ENCODE assay signal across 24 cellular contexts in the genomic region with DNA sequence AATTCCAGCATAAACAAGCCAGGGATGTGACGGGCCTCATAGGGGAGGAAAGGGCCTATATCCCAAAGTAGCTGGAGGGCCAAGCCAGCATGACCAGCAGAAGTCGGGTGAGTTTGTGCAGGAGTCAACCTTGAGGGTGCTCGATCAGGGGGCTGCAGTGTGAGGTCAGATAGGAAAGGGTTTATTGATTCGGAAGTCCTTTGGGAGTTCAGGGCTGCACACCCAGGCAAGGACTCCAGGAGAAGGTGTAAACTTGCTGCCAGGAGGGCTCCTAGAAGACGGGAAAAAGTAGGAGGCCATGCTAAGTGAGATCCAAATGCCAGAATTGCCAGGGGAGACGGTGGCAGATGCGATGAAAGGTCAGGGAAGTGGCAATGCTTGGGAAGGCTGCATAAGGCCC. TPM values are rescaled to one million over a fixed set of nuclear protein-coding genes. Genes with fewer than 3 reads are reported as not detected.
"Had no signal": no experiment of that assay in that cellular context is flagged by ENCODE, and none has a peak within 500 bp of the region (broad histone marks: within the 10 kb centered on the region; RNA-seq: fewer than 3 reads in every experiment).

No MANE protein-coding gene starts in this region.

- H3K27ac ChIP-seq: coronary artery, neural progenitor cell, psoas muscle, sigmoid colon, suprapubic skin, transverse colon, upper lobe of right lung, uterus had no signal

- H2AFZ ChIP-seq: neural progenitor cell had no signal

- H3K36me3 Mint-ChIP-seq: mesothelial cell of epicardium; neural progenitor cell; stimulated activated effector memory CD8-positive, alpha-beta T cell treated with anti-CD3 and anti-CD28 coated beads, Interleukin-12 subunit alpha, Interleukin-12 subunit beta, amount 100 ng/mL, for 72 hours had no signal

- H3K27ac Mint-ChIP-seq: mesothelial cell of epicardium; nephron; neural progenitor cell; stimulated activated effector memory CD8-positive, alpha-beta T cell treated with anti-CD3 and anti-CD28 coated beads, Interleukin-12 subunit alpha, Interleukin-12 subunit beta, amount 100 ng/mL, for 72 hours had no signal

- H3K9me3 ChIP-seq: mucosa of descending colon, psoas muscle, sigmoid colon, suprapubic skin, transverse colon, upper lobe of right lung, uterus had no signal

- H3K4me3 ChIP-seq: coronary artery, mucosa of descending colon, neural progenitor cell, psoas muscle, sigmoid colon, suprapubic skin, transverse colon, upper lobe of right lung, uterus had no signal

- DNase-seq: effector CD4-positive, alpha-beta T cell; kidney; mesenchymal stem cell; mucosa of descending colon; naive B cell; posterior cingulate gyrus; psoas muscle; sigmoid colon; stimulated activated CD4-positive, alpha-beta T cell treated with anti-CD3 and anti-CD28 coated beads, Interleukin-2, amount 100 ng/mL, for 24 hours; stimulated activated CD4-positive, alpha-beta T cell treated with anti-CD3 and anti-CD28 coated beads, Interleukin-4, amount 100 ng/mL, for 24 hours; stimulated activated naive CD8-positive, alpha-beta T cell treated with anti-CD3 and anti-CD28 coated beads, Interleukin-15, amount 100 ng/mL, for 72 hours; transverse colon; upper lobe of right lung; uterus had no signal

- H3K9ac ChIP-seq: neural progenitor cell had no signal

- H3K4me1 ChIP-seq: psoas muscle, uterus had no signal

- H3K9me3 Mint-ChIP-seq: naive B cell; nephron; neural progenitor cell; stimulated activated effector memory CD8-positive, alpha-beta T cell treated with anti-CD3 and anti-CD28 coated beads, Interleukin-12 subunit alpha, Interleukin-12 subunit beta, amount 100 ng/mL, for 72 hours; stimulated activated naive CD8-positive, alpha-beta T cell treated with anti-CD3 and anti-CD28 coated beads, Interleukin-15, amount 100 ng/mL, for 72 hours had no signal

- H3K4me2 ChIP-seq: neural progenitor cell had no signal

- H3K36me3 ChIP-seq: neural progenitor cell, transverse colon, upper lobe of right lung, uterus had no signal

- H3K4me1 Mint-ChIP-seq: mesothelial cell of epicardium, neural progenitor cell had no signal

- H3K27me3 Mint-ChIP-seq: naive B cell; stimulated activated naive CD8-positive, alpha-beta T cell treated with anti-CD3 and anti-CD28 coated beads, Interleukin-15, amount 100 ng/mL, for 72 hours had no signal

- H3K4me3 Mint-ChIP-seq: mesothelial cell of epicardium; nephron; neural progenitor cell; stimulated activated effector memory CD8-positive, alpha-beta T cell treated with anti-CD3 and anti-CD28 coated beads, Interleukin-12 subunit alpha, Interleukin-12 subunit beta, amount 100 ng/mL, for 72 hours; stimulated activated naive CD8-positive, alpha-beta T cell treated with anti-CD3 and anti-CD28 coated beads, Interleukin-15, amount 100 ng/mL, for 72 hours had no signal

- ATAC-seq: left lobe of liver; mucosa of descending colon; psoas muscle; right cardiac atrium; stimulated activated effector memory CD8-positive, alpha-beta T cell treated with anti-CD3 and anti-CD28 coated beads, Interleukin-12 subunit alpha, Interleukin-12 subunit beta, amount 100 ng/mL, for 72 hours; stimulated activated naive CD8-positive, alpha-beta T cell treated with anti-CD3 and anti-CD28 coated beads, Interleukin-15, amount 100 ng/mL, for 72 hours; upper lobe of right lung had no signal

- H3K27me3 ChIP-seq: neural progenitor cell, sigmoid colon, suprapubic skin, transverse colon, upper lobe of right lung, uterus had no signal

- FAIRE-seq: frontal cortex, kidney had no signal

RNA-seq across cellular contexts. Expression of a gene that starts 3.4 kb away (rescaled TPM):
- total RNA-seq: osteocyte had no signal
